ENCODE assay signal across 7 cellular contexts in genomic region chr10:9305018-9305655, GRCh38.
DNase-seq lines count a peak whose midpoint lies in the region; ATAC-seq and TF ChIP-seq lines count a peak whose summit lies in the region.

No MANE protein-coding gene starts in this region.

- no peaks in the 10 kb centered on the region for H3K36me3 ChIP-seq in Loucy (ENCODE audit: insufficient read depth, low read length)
- no peaks in the 10 kb centered on the region for H3K36me3 ChIP-seq in neuronal stem cell (replicated peaks in 1 of 2; ENCODE audit: control insufficient read depth in 2 of 2, insufficient read depth in 2 of 2, low read length in 2 of 2)

- no peaks in the 10 kb centered on the region for H3F3A ChIP-seq in Loucy (ENCODE audit: low read depth)

- ATAC-seq in GM18858 (IDR thresholded peaks at IDR 0.05; ENCODE audit: unreplicated experiment) (no peak), GM21423 (IDR thresholded peaks at IDR 0.05; ENCODE audit: unreplicated experiment) (no peak)

- no peak overlapping the region for H3K9ac ChIP-seq in Loucy (ENCODE audit: low read depth, low read length, poor library complexity, severe bottlenecking)
- no peak overlapping the region for H3K9ac ChIP-seq in neuronal stem cell (ENCODE audit: low read depth, low read length, poor library complexity)

- H3K27ac ChIP-seq in neuronal stem cell (replicated peaks; ENCODE audit: low read length): no peak overlapping the region

- no peak overlapping the region for H2AK5ac ChIP-seq in neuronal stem cell (ENCODE audit: low read depth, low read length)

- H3K14ac ChIP-seq in neuronal stem cell (ENCODE audit: low read length): no peak overlapping the region

- no peak overlapping the region for H4K8ac ChIP-seq in neuronal stem cell (ENCODE audit: low read depth, low read length)

- H2AFZ ChIP-seq in Loucy (ENCODE audit: low read length) (no peak overlapping the region), neuronal stem cell (ENCODE audit: low read length) (no peak overlapping the region)

- no peak overlapping the region for H2BK15ac ChIP-seq in neuronal stem cell (ENCODE audit: low read length)

- no peaks in the 10 kb centered on the region for H3K4me1 ChIP-seq in Loucy (ENCODE audit: insufficient read depth, low read length, poor library complexity, severe bottlenecking)
- no peaks in the 10 kb centered on the region for H3K4me1 ChIP-seq in neuronal stem cell (ENCODE audit: control insufficient read depth in 2 of 2, insufficient read depth in 1 of 2, low read depth in 1 of 2, low read length in 2 of 2)

- no CpG with 5 or more reads among the region's 6 CpGs for WGBS in neuronal stem cell (ENCODE audit: extremely low coverage in 2 of 2, insufficient read length in 2 of 2, insufficient replicate concordance in 1 of 2), 2 donors

- no peak overlapping the region for H2BK120ac ChIP-seq in neuronal stem cell (ENCODE audit: low read depth, low read length)

- H3K9me3 ChIP-seq in Loucy (ENCODE audit: insufficient read depth, low read depth, low read length): no peaks in the 10 kb centered on the region
- H3K9me3 ChIP-seq in neuronal stem cell (replicated peaks in 1 of 2; ENCODE audit: control insufficient read depth in 2 of 2, insufficient read depth in 1 of 2, low read depth in 1 of 2, low read length in 2 of 2): no peaks in the 10 kb centered on the region

- no peaks in the 10 kb centered on the region for H4K20me1 ChIP-seq in Loucy (ENCODE audit: insufficient read depth, low read length, poor library complexity, severe bottlenecking)

- H2BK12ac ChIP-seq in neuronal stem cell (ENCODE audit: low read length): no peak overlapping the region

- no peak overlapping the region for H3K4me3 ChIP-seq in GM12864 (ENCODE audit: low read depth, low read length)
- no peak overlapping the region for H3K4me3 ChIP-seq in Loucy (ENCODE audit: low read length, poor library complexity, severe bottlenecking)
- H3K4me3 ChIP-seq in neuronal stem cell (ENCODE audit: low read length in 2 of 2): no peak overlapping the region

- H3K18ac ChIP-seq in neuronal stem cell (ENCODE audit: low read length): no peak overlapping the region

- H3K79me1 ChIP-seq in neuronal stem cell (ENCODE audit: low read depth, low read length): no peaks in the 10 kb centered on the region

- no peak overlapping the region for H3K23ac ChIP-seq in neuronal stem cell (ENCODE audit: low read depth, low read length, poor library complexity)

- TF ChIP-seq CTCF in GM12864 (IDR thresholded peaks at IDR 0.05; ENCODE audit: low read depth, low read length, missing control alignments) (peak; percentile 38), Loucy (conservative IDR thresholded peaks at IDR 0.05; ENCODE audit: low read length) (peak; percentile 82)

- no peak overlapping the region for H4K91ac ChIP-seq in neuronal stem cell (ENCODE audit: low read depth, low read length, poor library complexity)

- no peaks in the 10 kb centered on the region for H3K9me2 ChIP-seq in Loucy (replicated peaks; ENCODE audit: low read depth, low read length)

- DNase-seq in GM12864 (ENCODE audit: low read depth): no peak
- DNase-seq in cerebellar cortex (ENCODE audit: low spot score): peak; percentile 29
- peak; percentile 21 for DNase-seq in neuronal stem cell (ENCODE audit: low spot score)
- DNase-seq in activated CD4-positive, alpha-beta T cell treated with anti-CD3 and anti-CD28 coated beads for 48 hours: no peak

- H2BK5ac ChIP-seq in neuronal stem cell (ENCODE audit: low read length): no peak overlapping the region

- H3K27me3 ChIP-seq in Loucy (ENCODE audit: insufficient read depth, low read length, poor library complexity, severe bottlenecking): no peaks in the 10 kb centered on the region
- no peaks in the 10 kb centered on the region for H3K27me3 ChIP-seq in neuronal stem cell (ENCODE audit: control insufficient read depth in 3 of 3, insufficient read depth in 3 of 3, low read depth in 1 of 3, low read length in 3 of 3)

- no peak overlapping the region for H3K4ac ChIP-seq in neuronal stem cell (ENCODE audit: low read length)

- no peak overlapping the region for H3K4me2 ChIP-seq in Loucy (ENCODE audit: low read depth, low read length, poor library complexity, severe bottlenecking)
- no peak overlapping the region for H3K4me2 ChIP-seq in neuronal stem cell (ENCODE audit: insufficient read depth, low read length, poor library complexity, severe bottlenecking)

- no peaks in the 10 kb centered on the region for H3K79me2 ChIP-seq in Loucy (ENCODE audit: insufficient read depth, low read length)

Comparison
In these comparisons a context has a peak if more than half of its experiments do, and no peak if none do; other contexts are left out.
1. DNase-seq: peak in cerebellar cortex (single experiment) and neuronal stem cell (single experiment); none in GM12864 (single experiment) and activated CD4-positive, alpha-beta T cell treated with anti-CD3 and anti-CD28 coated beads for 48 hours (single experiment).